In genomic region chr1:223700942-223701637, GRCh38 we compare ENCODE assay signal across 8 cellular contexts. TPM values are rescaled to one million over a fixed set of nuclear protein-coding genes. Genes with fewer than 3 reads are reported as not detected.
DNase-seq lines count a peak whose midpoint lies in the region; ATAC-seq lines count a peak whose summit lies in the region.

No MANE protein-coding gene starts in this region.

- H3K4me1 ChIP-seq in esophagus (ENCODE audit: control insufficient read depth in 2 of 2, insufficient read depth in 2 of 2, low read length in 1 of 2): peaks cover 2 to 6% of the 10 kb centered on the region in 2 donors

- intact Hi-C loops in posterior vena cava (cut with DNase I): no loop called here

- no peaks in the 10 kb centered on the region for H3K27me3 ChIP-seq in esophagus (ENCODE audit: control insufficient read depth in 1 of 2, insufficient read depth in 2 of 2, low read length in 2 of 2)

- whole genome bisulfite sequencing in esophagus, 2 donors: 28 to 45% methylated on average over 8 of the region's 8 CpGs

- no peak overlapping the region for H3K4me3 ChIP-seq in esophagus (ENCODE audit: low read depth in 1 of 2, low read length in 2 of 2)

- H3K27ac ChIP-seq in esophagus (ENCODE audit: low read depth in 2 of 2, low read length in 1 of 2): peak overlapping the region; percentile 95 to 96

- DNase-seq in DMS53 (lab: John Stamatoyannopoulos, UW) (peak; percentile 54), DMS53 treated with DMSO at 0.1 percent for 48 hours (lab: John Stamatoyannopoulos, UW; ENCODE audit: unreplicated experiment) (no peak), RPMI7951 (ENCODE audit: low read depth) (peak; percentile 98), posterior vena cava (ENCODE audit: low spot score) (peak; percentile 89), GM19238 (ENCODE audit: insufficient read length, low spot score) (no peak), NCI-H1417 treated with DMSO at 0.1 percent for 48 hours (lab: John Stamatoyannopoulos, UW) (no peak)

- no peaks in the 10 kb centered on the region for H3K9me3 ChIP-seq in esophagus (ENCODE audit: control insufficient read depth in 2 of 2, insufficient read depth in 1 of 2, low read depth in 1 of 2, low read length in 1 of 2)

- no peaks in the 10 kb centered on the region for H3K36me3 ChIP-seq in esophagus (ENCODE audit: control insufficient read depth in 2 of 2, insufficient read depth in 2 of 2, low read length in 1 of 2)

- no peak for ATAC-seq in GM19455 (IDR thresholded peaks at IDR 0.05; ENCODE audit: unreplicated experiment)

RNA-seq across cellular contexts. Expression of gene CAPN2, which starts 11.2 kb away (rescaled TPM):
- total RNA-seq in RPMI7951 (2014; rRNA removed; shearing (Covaris generic)): 202 and 247 TPM in 2 replicates
- polyA plus RNA-seq in esophagus: 100 to 1,000 TPM in 1 of 2 donors, 10 to 100 TPM in 1; 89.8 to 159 TPM
- 100 to 1,000 TPM; 234 to 289 TPM for total RNA-seq in posterior vena cava

RNA-seq across cellular contexts. Expression of gene CAPN8, which starts 35.6 kb away (rescaled TPM):
- not detected in 2 replicates for total RNA-seq in RPMI7951 (2014; rRNA removed; shearing (Covaris generic))
- polyA plus RNA-seq in esophagus: 1 to 10 TPM in 1 of 2 donors, under 1 TPM in 1; 0.56 to 1.5 TPM
- total RNA-seq in posterior vena cava: not detected

Comparison
In these comparisons a context has a peak if more than half of its experiments do, and no peak if none do; other contexts are left out.
1. DNase-seq: peak in DMS53 (single experiment), RPMI7951 (single experiment) and posterior vena cava (single experiment); none in DMS53 treated with DMSO at 0.1 percent for 48 hours (single experiment), GM19238 (single experiment) and NCI-H1417 treated with DMSO at 0.1 percent for 48 hours (single experiment).